ENCODE assay signal across 8 cellular contexts in genomic region chr17:55295411-55296170, GRCh38. TPM values are rescaled to one million over a fixed set of nuclear protein-coding genes. Genes with fewer than 3 reads are reported as not detected.
DNase-seq lines count a peak whose midpoint lies in the region; ATAC-seq, FAIRE-seq and TF ChIP-seq lines count a peak whose summit lies in the region.

No MANE protein-coding gene starts in this region.

- H3K9me3 ChIP-seq in HepG2 (ENCODE audit: low read length), result no peaks in the 10 kb centered on the region

- peak; percentile 83 for TF ChIP-seq RAD21 in HepG2 (CRISPR knock-in tag; IDR thresholded peaks at IDR 0.05)

- peaks cover 34% of the 10 kb centered on the region for H4K20me1 ChIP-seq in HepG2 (ENCODE audit: insufficient read depth, low read length)

- in situ Hi-C loops in HepG2 (cut with HindIII; ENCODE audit: extremely low pct_ligation_motif_present, low pct_unique_long_range_greater_than_20kb), result no loop called here

- peak; percentile 90 for ATAC-seq in HG02973 (IDR thresholded peaks at IDR 0.05; ENCODE audit: unreplicated experiment)
- ATAC-seq in HepG2, result peak; percentile 63

- TF ChIP-seq EP300 in HepG2 (IDR thresholded peaks at IDR 0.05; ENCODE audit: low read depth in 2 of 2, low read length in 2 of 2) (no peak; a peak in 1 of 4 replicates), HepG2 (CRISPR knock-in tag; IDR thresholded peaks at IDR 0.05; ENCODE audit: borderline replicate concordance) (no peak)

- H2AFZ ChIP-seq in HepG2 (ENCODE audit: low read length), result no peak overlapping the region

- peak; percentile 39 for DNase-seq in activated gamma-delta T cell treated with Interleukin-2 at 50 U/mL for 16 hours
- no peak for DNase-seq in activated gamma-delta T cell (lab: John Stamatoyannopoulos, UW)
- DNase-seq in NCI-H2107 (lab: John Stamatoyannopoulos, UW), result peak; percentile 44
- DNase-seq in activated CD4-positive, CD25-positive, alpha-beta regulatory T cell treated with anti-CD3 and anti-CD28 coated beads, Interleukin-2, amount 50 U/mL, for 16 hours (ENCODE audit: low read depth, low spot score), result peak; percentile 25
- peak; percentile 72 for DNase-seq in cerebellum (ENCODE audit: low spot score)
- DNase-seq in HepG2 (ENCODE audit: low spot score), result peak; percentile 77
- peak; percentile 19 for DNase-seq in stimulated activated CD8-positive, alpha-beta memory T cell treated with anti-CD3 and anti-CD28 coated beads, Interleukin-15, amount 100 ng/mL, for 1 hour (ENCODE audit: low read depth)

- intact Hi-C loops in HepG2 (cut with micrococcal nuclease; ENCODE audit: unreplicated experiment), result loop anchor here (1.0 to 2.0 kb wide), 3 partner anchors 8 to 302 kb away; no protein-coding TSS in a partner anchor

- TF ChIP-seq POLR2A in HepG2 (IDR thresholded peaks at IDR 0.05; ENCODE audit: insufficient read depth in 1 of 2, low read depth in 2 of 2, low read length in 2 of 2), result peak; percentile 52 to 56; a peak in 2 of 4 replicates

- CTCF ChIA-PET in HepG2 (lab: Yijun Ruan, JAX; ENCODE audit: low intra/inter-chr PET ratio, low total read pairs), result interaction anchor here (0.7 to 2.2 kb wide), 6 partner anchors 12 to 302 kb away, joined by 3 to 5 read pairs (median 3); no protein-coding TSS in a partner anchor

- no peak overlapping the region for H3K4me3 ChIP-seq in HepG2 (replicated peaks in 1 of 3; ENCODE audit: insufficient read depth in 1 of 3, low read depth in 2 of 3, low read length in 3 of 3)

- peak overlapping the region; percentile 4; the same call in 1 of the 2 replicates for H3K4me2 ChIP-seq in HepG2 (ENCODE audit: low read depth, low read length)

- BruUV-seq in HepG2 (replicated peaks; lab: Mats Ljungman, UMichigan), result TSS peak; percentile 3

- peak; percentile 83 for TF ChIP-seq CTCF in HepG2 (CRISPR knock-in tag; IDR thresholded peaks at IDR 0.05)

- peaks cover 100% of the 10 kb centered on the region for H3K4me1 ChIP-seq in HepG2 (ENCODE audit: insufficient read depth, low read length)

- POLR2A ChIA-PET in HepG2 (lab: Yijun Ruan, JAX), result interaction anchor here (0.6 to 5.7 kb wide), 11 partner anchors 10 to 57 kb away, joined by 3 to 43 read pairs (median 4); partner anchors contain the start of gene HLF

- peak overlapping the region; percentile 38 for H3K27ac ChIP-seq in HepG2 (ENCODE audit: extremely low read length, insufficient read depth, low read length)

- no peak overlapping the region for H3K9ac ChIP-seq in HepG2 (ENCODE audit: insufficient read depth, low read depth, low read length)

- peaks cover 99% of the 10 kb centered on the region for H3K79me2 ChIP-seq in HepG2 (ENCODE audit: insufficient read depth, low read length)

- H3K36me3 ChIP-seq in HepG2 (replicated peaks in 1 of 2; ENCODE audit: control insufficient read depth in 1 of 2, insufficient read depth in 2 of 2, low read length in 2 of 2), result peaks cover 38 to 85% of the 10 kb centered on the region in 2 experiments

- H3K27me3 ChIP-seq in HepG2 (ENCODE audit: control insufficient read depth in 1 of 2, insufficient read depth in 2 of 2, low read length in 2 of 2), result no peaks in the 10 kb centered on the region

- 50% methylated on average over 10 of the region's 10 CpGs for WGBS in HepG2 (ENCODE audit: low lambda C conversion rate)

- peak; percentile 72 for FAIRE-seq in HepG2 (lab: Jason Lieb, UNC)

TF ChIP-seq in HepG2, 621 proteins besides CTCF, POLR2A, EP300 and RAD21 (continues in another document):
- no peak for TF ChIP-seq SNAI1 (CRISPR knock-in tag; IDR thresholded peaks at IDR 0.05; ENCODE audit: borderline replicate concordance)
- TF ChIP-seq ZNF451 (CRISPR knock-in tag; IDR thresholded peaks at IDR 0.05), result peak; percentile 53; the same call in 1 of the 2 replicates
- peak; percentile 34 for TF ChIP-seq ZNF598 (CRISPR knock-in tag; IDR thresholded peaks at IDR 0.05; ENCODE audit: borderline replicate concordance)
- 0 out of 2 replicates have a peak, but pooled peaks have one; percentile 22 for TF ChIP-seq SALL2 (CRISPR knock-in tag; IDR thresholded peaks at IDR 0.05)
- 0 out of 2 replicates have a peak, but pooled peaks have one; percentile 28 for TF ChIP-seq PAWR (CRISPR knock-in tag; IDR thresholded peaks at IDR 0.05; ENCODE audit: borderline replicate concordance)
- peak; percentile 1; the same call in 1 of the 2 replicates for TF ChIP-seq ZSCAN25 (CRISPR knock-in tag; IDR thresholded peaks at IDR 0.05)
- peak; percentile 49; the same call in 1 of the 2 replicates for TF ChIP-seq THAP9 (CRISPR knock-in tag; IDR thresholded peaks at IDR 0.05; ENCODE audit: borderline replicate concordance)
- 0 out of 2 replicates have a peak, but pooled peaks have one; percentile 3 for TF ChIP-seq ZNF556 (CRISPR knock-in tag; IDR thresholded peaks at IDR 0.05; ENCODE audit: borderline replicate concordance)
- no peak for TF ChIP-seq KDM5B (CRISPR knock-in tag; IDR thresholded peaks at IDR 0.05; ENCODE audit: borderline replicate concordance)
- peak; percentile 25; the same call in 1 of the 2 replicates for TF ChIP-seq GATAD1 (CRISPR knock-in tag; IDR thresholded peaks at IDR 0.05)
- 0 out of 2 replicates have a peak, but pooled peaks have one; percentile 32 for TF ChIP-seq DPF2 (CRISPR knock-in tag; IDR thresholded peaks at IDR 0.05; ENCODE audit: borderline replicate concordance, low read depth)
- TF ChIP-seq RCOR2 (CRISPR knock-in tag; IDR thresholded peaks at IDR 0.05), result 0 out of 2 replicates have a peak, but pooled peaks have one; percentile 35
- peak in 1 of 2 experiments; percentile 70; a peak in 1 of 4 replicates for TF ChIP-seq KLF16 (CRISPR knock-in tag; IDR thresholded peaks at IDR 0.05)
- TF ChIP-seq SOX6 (IDR thresholded peaks at IDR 0.05), result no peak
- peak; percentile 42 for TF ChIP-seq SOX6 (CRISPR knock-in tag; IDR thresholded peaks at IDR 0.05)
- no peak for TF ChIP-seq ZNF552 (CRISPR knock-in tag; IDR thresholded peaks at IDR 0.05; ENCODE audit: borderline replicate concordance)
- peak; percentile 46; the same call in 1 of the 2 replicates for TF ChIP-seq KAT8 (CRISPR knock-in tag; IDR thresholded peaks at IDR 0.05)
- no peak for TF ChIP-seq ZMYM2 (CRISPR knock-in tag; IDR thresholded peaks at IDR 0.05)
- TF ChIP-seq MAZ (IDR thresholded peaks at IDR 0.05; ENCODE audit: borderline replicate concordance, low read depth, low read length), result no peak
- peak; percentile 56; the same call in 1 of the 2 replicates for TF ChIP-seq MAZ (CRISPR knock-in tag; IDR thresholded peaks at IDR 0.05; ENCODE audit: low read depth)
- 0 out of 2 replicates have a peak, but pooled peaks have one; percentile 67 for TF ChIP-seq ATAD3A (CRISPR knock-in tag; IDR thresholded peaks at IDR 0.05)
- 0 out of 2 replicates have a peak, but pooled peaks have one; percentile 35 for TF ChIP-seq HOXA5 (CRISPR knock-in tag; IDR thresholded peaks at IDR 0.05)
- TF ChIP-seq BCL6 (CRISPR knock-in tag; IDR thresholded peaks at IDR 0.05), result 0 out of 2 replicates have a peak, but pooled peaks have one; percentile 34

RNA-seq across cellular contexts. Expression of gene HLF, which starts 30.8 kb away (rescaled TPM):
- 13.5 TPM for total RNA-seq in cerebellum
- 197 and 202 TPM in 2 replicates for total RNA-seq in HepG2 (2016; rRNA removed; fragmentation: Illumina TruSeq; extraction: Trizol)
- total RNA-seq in HepG2 (2016; cell fraction: cytosol; rRNA removed; fragmentation: Illumina TruSeq; extraction: Trizol; ENCODE audit: low read depth), result 34.5 and 39.5 TPM in 2 replicates
- total RNA-seq in HepG2 (2016; cell fraction: insoluble cytoplasmic fraction; rRNA removed; fragmentation: Illumina TruSeq; extraction: Trizol), result 175 and 198 TPM in 2 replicates
- 156 and 157 TPM in 2 replicates for total RNA-seq in HepG2 (2016; cell fraction: membrane; rRNA removed; fragmentation: Illumina TruSeq; extraction: Trizol)
- 187 and 216 TPM in 2 replicates for total RNA-seq in HepG2 (2016; cell fraction: nucleus; rRNA removed; fragmentation: Illumina TruSeq; extraction: Trizol)
- 346 and 353 TPM in 2 replicates for polyA plus RNA-seq in HepG2 (2011; rRNA removed)
- 266 and 275 TPM in 2 replicates for polyA plus RNA-seq in HepG2 (2011; cell fraction: cytosol; rRNA removed)
- 442 and 465 TPM in 2 replicates for polyA plus RNA-seq in HepG2 (2011; cell fraction: nucleus; rRNA removed)
- 217 and 233 TPM in 2 replicates for polyA plus RNA-seq in HepG2 (2012)
- 21.4 and 26.2 TPM in 2 replicates for polyA plus RNA-seq in HepG2 (2016; cell fraction: cytosol; fragmentation: Illumina TruSeq; extraction: Trizol; ENCODE audit: low read depth)
- 217 and 237 TPM in 2 replicates for polyA plus RNA-seq in HepG2 (2016; cell fraction: insoluble cytoplasmic fraction; fragmentation: Illumina TruSeq; extraction: Trizol; ENCODE audit: low read depth)
- polyA plus RNA-seq in HepG2 (2016; cell fraction: membrane; fragmentation: Illumina TruSeq; extraction: Trizol; ENCODE audit: low read depth), result 106 and 107 TPM in 2 replicates
- polyA plus RNA-seq in HepG2 (2016; cell fraction: nucleus; fragmentation: Illumina TruSeq; extraction: Trizol; ENCODE audit: insufficient read depth, low read depth), result 258 and 265 TPM in 2 replicates
- polyA minus RNA-seq in HepG2 (2011; rRNA and poly(A)+ RNA removed; ENCODE audit: low replicate concordance), result 1.0 and 1,188 TPM in 2 replicates
- polyA minus RNA-seq in HepG2 (2011; cell fraction: cytosol; rRNA and poly(A)+ RNA removed), result 240 and 275 TPM in 2 replicates
- polyA minus RNA-seq in HepG2 (2011; cell fraction: nucleus; rRNA and poly(A)+ RNA removed), result 508 and 622 TPM in 2 replicates
